In the genomic region with DNA sequence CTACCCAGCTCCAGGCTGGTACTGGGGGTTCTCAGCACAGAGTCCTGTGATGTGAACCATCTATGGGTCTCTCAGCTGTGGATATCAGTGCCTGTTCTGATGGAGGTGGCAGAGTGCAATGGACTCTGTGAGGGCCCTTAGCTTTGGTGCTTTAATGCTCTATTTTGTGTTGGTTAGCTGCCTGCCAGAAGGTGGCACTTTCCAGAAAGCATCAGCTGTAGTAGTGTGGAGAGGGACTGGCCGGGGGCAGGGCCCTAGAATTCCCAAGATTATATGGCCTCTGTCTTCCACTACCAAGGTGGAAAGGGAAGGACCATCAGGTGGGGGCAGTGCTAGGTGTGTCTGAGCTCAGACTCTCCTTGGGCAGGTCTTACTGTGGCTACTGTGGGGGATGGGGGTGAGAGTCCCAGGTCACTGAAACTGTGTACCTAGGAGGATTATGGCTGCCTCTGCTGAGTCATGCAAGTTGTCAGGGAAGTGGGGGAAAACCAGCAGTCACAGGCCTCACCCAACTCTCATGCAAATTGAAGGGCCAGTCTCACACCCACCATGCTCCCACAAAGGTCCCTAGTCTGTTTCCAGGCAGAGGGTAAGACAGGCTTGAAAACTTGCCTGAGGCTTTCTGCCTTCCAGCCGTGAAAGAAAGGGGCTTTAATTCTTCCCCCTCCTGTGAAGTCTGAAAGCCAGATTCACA, we compare ENCODE assay signal across 11 cellular contexts.
DNase-seq lines count a peak whose midpoint lies in the region; ATAC-seq and TF ChIP-seq lines count a peak whose summit lies in the region.
"Had no signal": no experiment of that assay in that cellular context is flagged by ENCODE, and none has a peak within 500 bp of the region (broad histone marks: within the 10 kb centered on the region; RNA-seq: fewer than 3 reads in every experiment).

No MANE protein-coding gene starts in this region.

- H3K9ac ChIP-seq in OCI-LY3 (ENCODE audit: low read length) (no peak overlapping the region), neural progenitor cell (no peak overlapping the region)

- H3K36me3 ChIP-seq in OCI-LY3 (replicated peaks; ENCODE audit: low read depth, low read length) (no peaks in the 10 kb centered on the region), neural progenitor cell (no peaks in the 10 kb centered on the region)
- H3K36me3 ChIP-seq: left ventricle myocardium inferior had no signal

- no peaks in the 10 kb centered on the region for H3F3A ChIP-seq in neural progenitor cell (ENCODE audit: low read depth)

- H4K20me1 ChIP-seq in OCI-LY3 (ENCODE audit: insufficient read depth, low read length) (no peaks in the 10 kb centered on the region), neural progenitor cell (ENCODE audit: low read depth) (no peaks in the 10 kb centered on the region)

- H3K27ac Mint-ChIP-seq in neural progenitor cell = no peak overlapping the region
- H3K27ac Mint-ChIP-seq in T-helper 2 cell treated with Interferon-gamma antibody and Interleukin-4, amounts not matched to agents 5 μg/mL and 100 μg/mL, for 36 hours = no peak overlapping the region
- no peak overlapping the region for H3K27ac Mint-ChIP-seq in stimulated activated effector memory CD8-positive, alpha-beta T cell treated with anti-CD3 and anti-CD28 coated beads, Interleukin-12 subunit alpha, Interleukin-12 subunit beta, amount 100 ng/mL, for 72 hours

- peak overlapping the region; percentile 20; the same call in 1 of the 2 replicates for H2AFZ ChIP-seq in OCI-LY3 (ENCODE audit: low read depth, low read length)
- peak overlapping the region; percentile 70 for H2AFZ ChIP-seq in neural progenitor cell (replicated peaks)

- H3K27me3 ChIP-seq in OCI-LY3 (ENCODE audit: low read depth, low read length) (no peaks in the 10 kb centered on the region), neural progenitor cell (no peaks in the 10 kb centered on the region)

- H3K4me1 ChIP-seq in OCI-LY3 (ENCODE audit: low read length) (peaks cover 8% of the 10 kb centered on the region; the same call in 1 of the 2 replicates), neural progenitor cell (no peaks in the 10 kb centered on the region)

- H3K27me3 Mint-ChIP-seq in neural progenitor cell (ENCODE audit: insufficient read depth, low read depth) = peaks cover 3% of the 10 kb centered on the region
- no peaks in the 10 kb centered on the region for H3K27me3 Mint-ChIP-seq in T-helper 2 cell treated with Interferon-gamma antibody and Interleukin-4, amounts not matched to agents 5 μg/mL and 100 μg/mL, for 36 hours (ENCODE audit: low read depth)

- DNase-seq in neural progenitor cell (ENCODE audit: low spot score) = peak; percentile 3
- DNase-seq in COR-L47 (lab: John Stamatoyannopoulos, UW) = no peak
- DNase-seq in T-helper 2 cell treated with Interferon-gamma antibody and Interleukin-4, amounts not matched to agents 5 μg/mL and 100 μg/mL, for 36 hours (ENCODE audit: low spot score) = no peak
- DNase-seq in AG08396 (ENCODE audit: low spot score) = no peak
- DNase-seq in stimulated activated effector memory CD8-positive, alpha-beta T cell treated with anti-CD3 and anti-CD28 coated beads, Interleukin-12 subunit alpha, Interleukin-12 subunit beta, amount 100 ng/mL, for 72 hours (ENCODE audit: low spot score in 2 of 2) = no peak
- DNase-seq: left ventricle myocardium inferior, NCI-H345 had no signal

- H3K4me1 Mint-ChIP-seq in neural progenitor cell = no peaks in the 10 kb centered on the region
- no peaks in the 10 kb centered on the region for H3K4me1 Mint-ChIP-seq in T-helper 2 cell treated with Interferon-gamma antibody and Interleukin-4, amounts not matched to agents 5 μg/mL and 100 μg/mL, for 36 hours (ENCODE audit: low read depth)
- H3K4me1 Mint-ChIP-seq in stimulated activated effector memory CD8-positive, alpha-beta T cell treated with anti-CD3 and anti-CD28 coated beads, Interleukin-12 subunit alpha, Interleukin-12 subunit beta, amount 100 ng/mL, for 72 hours = no peaks in the 10 kb centered on the region

- no peak overlapping the region for H3K4me2 ChIP-seq in OCI-LY3 (ENCODE audit: low read length)
- no peak overlapping the region for H3K4me2 ChIP-seq in neural progenitor cell

- H3K27ac ChIP-seq in OCI-LY3 (ENCODE audit: low read length) (no peak overlapping the region), neural progenitor cell (no peak overlapping the region)
- H3K27ac ChIP-seq: SK-N-MC had no signal

- no peak overlapping the region for H3K4me3 ChIP-seq in OCI-LY3 (ENCODE audit: low read length)
- H3K4me3 ChIP-seq in neural progenitor cell = no peak overlapping the region
- H3K4me3 ChIP-seq: left ventricle myocardium inferior, SK-N-MC had no signal

- ATAC-seq in GM19025 (IDR thresholded peaks at IDR 0.05; ENCODE audit: low read depth, unreplicated experiment) (peak; percentile 82), HG02763 (IDR thresholded peaks at IDR 0.05; ENCODE audit: unreplicated experiment) (peak; percentile 91)
- ATAC-seq in stimulated activated effector memory CD8-positive, alpha-beta T cell treated with anti-CD3 and anti-CD28 coated beads, Interleukin-12 subunit alpha, Interleukin-12 subunit beta, amount 100 ng/mL, for 72 hours = no peak

- H3K9me3 ChIP-seq in OCI-LY3 (ENCODE audit: insufficient read depth, low read length) (no peaks in the 10 kb centered on the region), neural progenitor cell (ENCODE audit: low read depth) (no peaks in the 10 kb centered on the region)
- H3K9me3 ChIP-seq: left ventricle myocardium inferior had no signal

- H3K79me2 ChIP-seq in OCI-LY3 (ENCODE audit: low read length) (no peaks in the 10 kb centered on the region), neural progenitor cell (ENCODE audit: low read depth) (no peaks in the 10 kb centered on the region)

- no peaks in the 10 kb centered on the region for H3K36me3 Mint-ChIP-seq in neural progenitor cell
- H3K36me3 Mint-ChIP-seq in T-helper 2 cell treated with Interferon-gamma antibody and Interleukin-4, amounts not matched to agents 5 μg/mL and 100 μg/mL, for 36 hours (ENCODE audit: low read depth) = no peaks in the 10 kb centered on the region
- no peaks in the 10 kb centered on the region for H3K36me3 Mint-ChIP-seq in stimulated activated effector memory CD8-positive, alpha-beta T cell treated with anti-CD3 and anti-CD28 coated beads, Interleukin-12 subunit alpha, Interleukin-12 subunit beta, amount 100 ng/mL, for 72 hours

- peaks cover 3% of the 10 kb centered on the region for H3K9me3 Mint-ChIP-seq in neural progenitor cell
- H3K9me3 Mint-ChIP-seq in T-helper 2 cell treated with Interferon-gamma antibody and Interleukin-4, amounts not matched to agents 5 μg/mL and 100 μg/mL, for 36 hours = peaks cover 22% of the 10 kb centered on the region
- peaks cover 25% of the 10 kb centered on the region for H3K9me3 Mint-ChIP-seq in stimulated activated effector memory CD8-positive, alpha-beta T cell treated with anti-CD3 and anti-CD28 coated beads, Interleukin-12 subunit alpha, Interleukin-12 subunit beta, amount 100 ng/mL, for 72 hours

- H3K4me3 Mint-ChIP-seq in neural progenitor cell = no peak overlapping the region
- no peak overlapping the region for H3K4me3 Mint-ChIP-seq in T-helper 2 cell treated with Interferon-gamma antibody and Interleukin-4, amounts not matched to agents 5 μg/mL and 100 μg/mL, for 36 hours
- H3K4me3 Mint-ChIP-seq in stimulated activated effector memory CD8-positive, alpha-beta T cell treated with anti-CD3 and anti-CD28 coated beads, Interleukin-12 subunit alpha, Interleukin-12 subunit beta, amount 100 ng/mL, for 72 hours = no peak overlapping the region

- TF ChIP-seq CTCF in OCI-LY3 (IDR thresholded peaks at IDR 0.05; ENCODE audit: low read depth, low read length) = no peak
- peak; percentile 9 for TF ChIP-seq CTCF in neural progenitor cell (IDR thresholded peaks at IDR 0.05)
